In genomic region chr11:45997599-45997998, GRCh38 we compare ENCODE assay signal across 21 cellular contexts.
DNase-seq lines count a peak whose midpoint lies in the region; ATAC-seq and TF ChIP-seq lines count a peak whose summit lies in the region.
"Had no signal": no experiment of that assay in that cellular context is flagged by ENCODE, and none has a peak within 500 bp of the region (broad histone marks: within the 10 kb centered on the region; RNA-seq: fewer than 3 reads in every experiment).

No MANE protein-coding gene starts in this region.

- H3K79me2 ChIP-seq in neural cell (replicated peaks; ENCODE audit: insufficient read depth, low read length), result peaks cover 7% of the 10 kb centered on the region

- TF ChIP-seq POLR2A in tibial nerve (IDR thresholded peaks at IDR 0.05), result no peak

- H3K9me3 Mint-ChIP-seq in brain, result no peaks in the 10 kb centered on the region
- H3K9me3 Mint-ChIP-seq in activated naive CD8-positive, alpha-beta T cell treated with anti-CD3 and anti-CD28 coated beads, Interleukin-2, amount 50 U/mL, for 24 hours, result no peaks in the 10 kb centered on the region
- H3K9me3 Mint-ChIP-seq: IgD-negative memory B cell, nephron progenitor cell had no signal

- DNase-seq in NCI-H1417 (lab: John Stamatoyannopoulos, UW), result peak in 2 of 3 experiments; percentile 26 to 48
- no peak for DNase-seq in NCI-H1417 treated with DMSO at 0.1 percent for 48 hours (lab: John Stamatoyannopoulos, UW)
- peak; percentile 11 for DNase-seq in NCI-H146 treated with DMSO at 0.1 percent for 48 hours (lab: John Stamatoyannopoulos, UW; ENCODE audit: unreplicated experiment)
- no peak for DNase-seq in tibial nerve (ENCODE audit: low spot score in 2 of 2)
- no peak for DNase-seq in activated naive CD8-positive, alpha-beta T cell treated with anti-CD3 and anti-CD28 coated beads, Interleukin-2, amount 50 U/mL, for 24 hours
- no peak for DNase-seq in NCI-H510A (lab: John Stamatoyannopoulos, UW)
- DNase-seq: activated T-cell treated with anti-CD3 and anti-CD28 coated beads, Interleukin-2, amount 50 U/mL, for 48 hours; foreskin fibroblast; GDM1; GOT3; midbrain; NCI-H2107; nephron progenitor cell; Peyer's patch; psoas muscle had no signal

- no peak overlapping the region for H3K9ac ChIP-seq in neural cell (ENCODE audit: low read length)
- H3K9ac ChIP-seq: BLaER1 had no signal

- H3K27ac Mint-ChIP-seq in brain, result peak overlapping the region in 4 of 5 experiments; percentile 76 to 93 (median 83)
- H3K27ac Mint-ChIP-seq in activated naive CD8-positive, alpha-beta T cell treated with anti-CD3 and anti-CD28 coated beads, Interleukin-2, amount 50 U/mL, for 24 hours, result no peak overlapping the region
- H3K27ac Mint-ChIP-seq: activated naive CD8-positive, alpha-beta T cell; IgD-negative memory B cell had no signal

- H4K20me1 ChIP-seq in neural cell (ENCODE audit: insufficient read depth), result no peaks in the 10 kb centered on the region

- H3K27ac ChIP-seq in neural cell (ENCODE audit: low read length), result no peak overlapping the region
- H3K27ac ChIP-seq in tibial nerve, result no peak overlapping the region
- H3K27ac ChIP-seq: BLaER1, coronary artery, Peyer's patch, psoas muscle had no signal

- TF ChIP-seq EP300 in neural cell (conservative IDR thresholded peaks at IDR 0.05; ENCODE audit: poor library complexity, severe bottlenecking) (no peak), tibial nerve (IDR thresholded peaks at IDR 0.05) (no peak)

- H3K4me2 ChIP-seq in neural cell (ENCODE audit: low read length), result peak overlapping the region; percentile 16
- H3K4me2 ChIP-seq: BLaER1 had no signal

- H3K27me3 Mint-ChIP-seq in brain, result no peaks in the 10 kb centered on the region
- no peaks in the 10 kb centered on the region for H3K27me3 Mint-ChIP-seq in activated naive CD8-positive, alpha-beta T cell treated with anti-CD3 and anti-CD28 coated beads, Interleukin-2, amount 50 U/mL, for 24 hours
- H3K27me3 Mint-ChIP-seq: activated naive CD8-positive, alpha-beta T cell; IgD-negative memory B cell had no signal

- H3K4me3 ChIP-seq in neural cell (ENCODE audit: low read length) (peak overlapping the region; percentile 6), tibial nerve (no peak overlapping the region)
- H3K4me3 ChIP-seq: BLaER1, coronary artery, Peyer's patch, psoas muscle had no signal

- H3K27me3 ChIP-seq in neural cell (ENCODE audit: insufficient read depth, low read depth, low read length), result no peaks in the 10 kb centered on the region
- no peaks in the 10 kb centered on the region for H3K27me3 ChIP-seq in tibial nerve
- H3K27me3 ChIP-seq: BLaER1, Peyer's patch had no signal

- ATAC-seq in activated naive CD8-positive, alpha-beta T cell treated with anti-CD3 and anti-CD28 coated beads, Interleukin-2, amount 50 U/mL, for 24 hours, result no peak
- ATAC-seq: psoas muscle had no signal

- WGBS in tibial nerve, 2 donors, result 66 to 68% methylated on average over 4 of the region's 4 CpGs

- no peak overlapping the region for H2AFZ ChIP-seq in neural cell (ENCODE audit: low read depth, low read length)

- peaks cover 73% of the 10 kb centered on the region for H3K4me1 Mint-ChIP-seq in brain
- H3K4me1 Mint-ChIP-seq in activated naive CD8-positive, alpha-beta T cell treated with anti-CD3 and anti-CD28 coated beads, Interleukin-2, amount 50 U/mL, for 24 hours, result peaks cover 1% of the 10 kb centered on the region

- peaks cover 0 to 53% (median 16%) of the 10 kb centered on the region in 4 donors for H3K4me1 ChIP-seq in tibial nerve
- H3K4me1 ChIP-seq: BLaER1, Peyer's patch had no signal

- H3K9me3 ChIP-seq in neural cell (ENCODE audit: low read length) (no peaks in the 10 kb centered on the region), tibial nerve (no peaks in the 10 kb centered on the region)
- H3K9me3 ChIP-seq: BLaER1, Peyer's patch, psoas muscle had no signal

- no peaks in the 10 kb centered on the region for H3K36me3 Mint-ChIP-seq in brain
- H3K36me3 Mint-ChIP-seq in activated naive CD8-positive, alpha-beta T cell treated with anti-CD3 and anti-CD28 coated beads, Interleukin-2, amount 50 U/mL, for 24 hours (ENCODE audit: low read depth), result no peaks in the 10 kb centered on the region
- H3K36me3 Mint-ChIP-seq: activated naive CD8-positive, alpha-beta T cell; IgD-negative memory B cell had no signal

- no peaks in the 10 kb centered on the region for H3K36me3 ChIP-seq in neural cell (ENCODE audit: insufficient read depth, low read length)
- no peaks in the 10 kb centered on the region for H3K36me3 ChIP-seq in tibial nerve
- H3K36me3 ChIP-seq: BLaER1, Peyer's patch had no signal

- peak overlapping the region in 3 of 5 experiments; percentile 9 to 56 (median 12) for H3K4me3 Mint-ChIP-seq in brain
- no peak overlapping the region for H3K4me3 Mint-ChIP-seq in activated naive CD8-positive, alpha-beta T cell treated with anti-CD3 and anti-CD28 coated beads, Interleukin-2, amount 50 U/mL, for 24 hours
- H3K4me3 Mint-ChIP-seq: activated naive CD8-positive, alpha-beta T cell; IgD-negative memory B cell; nephron progenitor cell had no signal

- TF ChIP-seq CTCF in brain (conservative IDR thresholded peaks at IDR 0.05) (no peak), neural cell (IDR thresholded peaks at IDR 0.05; ENCODE audit: poor library complexity, severe bottlenecking) (no peak), tibial nerve (IDR thresholded peaks at IDR 0.05) (no peak)

- peaks cover 4% of the 10 kb centered on the region for H3F3A ChIP-seq in neural cell (ENCODE audit: insufficient read depth, low read length, poor library complexity, severe bottlenecking)

- no peaks in the 10 kb centered on the region for H3K9me2 ChIP-seq in neural cell (ENCODE audit: insufficient read depth, low read length)

- no peak for TF ChIP-seq RAD21 in neural cell (conservative IDR thresholded peaks at IDR 0.05)

TF ChIP-seq in neural cell, 6 proteins besides CTCF, POLR2A, EP300 and RAD21:
- TF ChIP-seq TAF1 (IDR thresholded peaks at IDR 0.05; ENCODE audit: low read depth) (no peak), EZH2 (IDR thresholded peaks at IDR 0.05; ENCODE audit: borderline replicate concordance, insufficient read depth, low read length, poor library complexity, severe bottlenecking) (no peak), POLR2AphosphoS5 (IDR thresholded peaks at IDR 0.05) (no peak), SMC3 (conservative IDR thresholded peaks at IDR 0.05; ENCODE audit: poor library complexity) (no peak), MXI1 (conservative IDR thresholded peaks at IDR 0.05; ENCODE audit: poor library complexity, severe bottlenecking) (no peak), REST (IDR thresholded peaks at IDR 0.05; ENCODE audit: borderline replicate concordance) (no peak)
TF ChIP-seq in neural cell: peak in this region for 0.

Comparison
In these comparisons a context has a peak if more than half of its experiments do, and no peak if none do; other contexts are left out.
1. DNase-seq: peak in NCI-H1417 (2 of 3) and NCI-H146 treated with DMSO at 0.1 percent for 48 hours (single experiment); none in NCI-H1417 treated with DMSO at 0.1 percent for 48 hours (single experiment), tibial nerve (0 of 2), activated naive CD8-positive, alpha-beta T cell treated with anti-CD3 and anti-CD28 coated beads, Interleukin-2, amount 50 U/mL, for 24 hours (single experiment) and NCI-H510A (single experiment).